ENCODE assay signal across 8 cellular contexts in the genomic region with DNA sequence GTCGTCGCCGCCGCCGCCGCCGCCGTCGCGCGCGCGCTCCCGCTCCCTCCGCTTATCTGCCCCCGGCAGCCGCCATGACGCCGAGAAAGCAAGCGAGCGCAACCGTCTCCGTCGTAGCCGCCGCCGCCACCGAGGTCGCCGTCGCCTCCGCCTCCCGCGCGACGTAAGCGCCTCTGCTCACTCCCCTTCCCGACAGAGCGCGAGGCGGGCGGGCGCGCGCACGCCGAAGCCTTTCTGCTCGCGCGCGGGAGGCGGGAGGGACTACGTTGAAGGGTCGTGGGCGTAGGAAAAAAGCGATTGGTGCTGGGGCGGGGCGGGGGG. TPM values are rescaled to one million over a fixed set of nuclear protein-coding genes. Genes with fewer than 3 reads are reported as not detected.
DNase-seq lines count a peak whose midpoint lies in the region; ATAC-seq, FAIRE-seq and TF ChIP-seq lines count a peak whose summit lies in the region.

TSS of gene CHD1 (minus strand) at position 206 of the 321 bp plus-strand sequence. CDS start 2,621 bp downstream, outside the sequence.

- H4K8ac ChIP-seq in IMR-90 (ENCODE audit: low read depth in 2 of 2, low read length in 2 of 2): peak within 1 kb of the TSS; percentile 74 to 96

- intact Hi-C loops in IMR-90 (cut with micrococcal nuclease): no loop called here
- intact Hi-C loops in endothelial cell of umbilical vein (cut with micrococcal nuclease): loop anchor here (1.0 to 2.0 kb wide), 4 partner anchors 92 to 155 kb away; partner anchors contain the start of gene RGMB

- H3K18ac ChIP-seq in IMR-90 (ENCODE audit: low read depth, low read length): peak within 1 kb of the TSS; percentile 88

- TF ChIP-seq CTCF in IMR-90 (conservative IDR thresholded peaks at IDR 0.05; ENCODE audit: low read depth, low read length): no peak
- no peak for TF ChIP-seq CTCF in OCI-LY3 (IDR thresholded peaks at IDR 0.05; ENCODE audit: low read depth, low read length)
- TF ChIP-seq CTCF in endothelial cell of umbilical vein (IDR thresholded peaks at IDR 0.05; ENCODE audit: extremely low read depth in 1 of 2, insufficient read depth in 1 of 2, low read depth in 1 of 2, low read length in 2 of 2): no peak

- CTCF ChIA-PET in IMR-90 (lab: Yijun Ruan, JAX) (interaction anchor here (0.6 kb wide), 1 partner anchor 296 kb away, joined by 4 read pairs; no protein-coding TSS in a partner anchor), endothelial cell of umbilical vein (lab: Charles Lee) (interaction anchor here (1.1 to 1.5 kb wide), 3 partner anchors 23 to 132 kb away, joined by 3 to 4 read pairs (median 3); no protein-coding TSS in a partner anchor)

- TF ChIP-seq RAD21 in IMR-90 (IDR thresholded peaks at IDR 0.05; ENCODE audit: low read length): no peak

- peak within 1 kb of the TSS; percentile 85 for H3K4me2 ChIP-seq in IMR-90 (ENCODE audit: low read depth, low read length)
- peak within 1 kb of the TSS; percentile 90 for H3K4me2 ChIP-seq in OCI-LY3 (ENCODE audit: low read length)
- peak within 1 kb of the TSS; percentile 90 for H3K4me2 ChIP-seq in endothelial cell of umbilical vein (ENCODE audit: insufficient read depth, low read length)

- peak within 1 kb of the TSS; percentile 89 for H2AK5ac ChIP-seq in IMR-90 (ENCODE audit: low read depth, low read length)

- H3K27me3 ChIP-seq in IMR-90 (ENCODE audit: control insufficient read depth, insufficient read depth, low read length) (no peaks in the 10 kb centered on the region), OCI-LY3 (ENCODE audit: low read depth, low read length) (no peaks in the 10 kb centered on the region), endothelial cell of umbilical vein (ENCODE audit: control insufficient read depth in 2 of 2, insufficient read depth in 2 of 2, low read length in 2 of 2) (no peaks in the 10 kb centered on the region)

- H3K9ac ChIP-seq in IMR-90 (ENCODE audit: low read depth, low read length): peak within 1 kb of the TSS; percentile 97
- peak within 1 kb of the TSS; percentile 93 for H3K9ac ChIP-seq in OCI-LY3 (ENCODE audit: low read length)
- H3K9ac ChIP-seq in endothelial cell of umbilical vein (replicated peaks; ENCODE audit: extremely low read depth, insufficient read depth, low read length): peak within 1 kb of the TSS; percentile 99

- peak within 1 kb of the TSS; percentile 83 for H4K5ac ChIP-seq in IMR-90 (ENCODE audit: low read depth, low read length)

- peak within 1 kb of the TSS; percentile 98 for H3K27ac ChIP-seq in IMR-90 (ENCODE audit: insufficient read depth, low read length)
- peak within 1 kb of the TSS; percentile 92 for H3K27ac ChIP-seq in OCI-LY3 (ENCODE audit: low read length)
- H3K27ac ChIP-seq in endothelial cell of umbilical vein (ENCODE audit: insufficient read depth, low read depth, low read length): peak within 1 kb of the TSS; percentile 95

- peaks cover 3% of the 10 kb centered on the region; the same call in 1 of the 2 replicates for H3K36me3 ChIP-seq in IMR-90 (ENCODE audit: control insufficient read depth, insufficient read depth, low read length)
- H3K36me3 ChIP-seq in OCI-LY3 (replicated peaks; ENCODE audit: low read depth, low read length): peaks cover 12% of the 10 kb centered on the region
- peaks cover 3 to 5% of the 10 kb centered on the region in 2 experiments for H3K36me3 ChIP-seq in endothelial cell of umbilical vein (ENCODE audit: control insufficient read depth in 2 of 2, extremely low read depth in 1 of 2, insufficient read depth in 2 of 2, low read length in 2 of 2)

- dilution Hi-C loops in IMR-90 (cut with HindIII; ENCODE audit: low sequenced_read_pairs, unreplicated experiment) (no loop called here), endothelial cell of umbilical vein (cut with MboI; ENCODE audit: extremely low pct_ligation_motif_present, low sequenced_read_pairs) (no loop called here)

- peak within 1 kb of the TSS; percentile 95 for H3K14ac ChIP-seq in IMR-90 (replicated peaks; ENCODE audit: low read depth, low read length)

- DNase-seq in DMS 273 treated with DMSO at 0.1 percent for 48 hours (lab: John Stamatoyannopoulos, UW): peak; percentile 84
- DNase-seq in IMR-90: peak; percentile 94
- DNase-seq in activated T-cell treated with anti-CD3 and anti-CD28 coated beads for 24 hours (ENCODE audit: low read depth): peak; percentile 93
- no peak for DNase-seq in endothelial cell of umbilical vein (ENCODE audit: low read depth, low spot score)
- DNase-seq in mucosa of gallbladder (ENCODE audit: low spot score): peak; percentile 96
- DNase-seq in stimulated activated CD8-positive, alpha-beta memory T cell treated with anti-CD3 and anti-CD28 coated beads, Interleukin-4, amount 100 ng/mL, for 24 hours (ENCODE audit: low read depth): peak; percentile 90

- in situ Hi-C loops in IMR-90 (cut with MboI; ENCODE audit: low sequenced_read_pairs): no loop called here

- peak within 1 kb of the TSS; percentile 54; the same call in 1 of the 2 replicates for H2BK120ac ChIP-seq in IMR-90 (ENCODE audit: low read depth, low read length)

- TF ChIP-seq POLR2A in IMR-90 (IDR thresholded peaks at IDR 0.05; ENCODE audit: low read depth, low read length): peak; percentile 33; the same call in 1 of the 2 replicates
- TF ChIP-seq POLR2A in endothelial cell of umbilical vein (IDR thresholded peaks at IDR 0.05; ENCODE audit: low read depth, low read length): no peak

- BruUV-seq in IMR-90 (replicated peaks; lab: Mats Ljungman, UMichigan) (no TSS peak), endothelial cell of umbilical vein (replicated peaks; lab: Mats Ljungman, UMichigan) (no TSS peak)

- H3K4me1 ChIP-seq in IMR-90 (ENCODE audit: control insufficient read depth, insufficient read depth, low read length): no peaks in the 10 kb centered on the region
- peaks cover 27% of the 10 kb centered on the region for H3K4me1 ChIP-seq in OCI-LY3 (ENCODE audit: low read length)
- H3K4me1 ChIP-seq in endothelial cell of umbilical vein (ENCODE audit: control insufficient read depth, extremely low read depth, insufficient read depth, low read length): peaks cover 18% of the 10 kb centered on the region

- POLR2A ChIA-PET in IMR-90 (lab: Charles Lee; ENCODE audit: unreplicated experiment): no interaction called here
- POLR2A ChIA-PET in endothelial cell of umbilical vein (lab: Charles Lee): interaction anchor here (0.8 to 1.1 kb wide), 3 partner anchors 10 to 16 kb away, joined by 3 to 4 read pairs (median 3); no protein-coding TSS in a partner anchor

- H2BK5ac ChIP-seq in IMR-90 (ENCODE audit: low read depth, low read length, poor library complexity, severe bottlenecking): peak within 1 kb of the TSS; percentile 94

- H3K9me3 ChIP-seq in IMR-90 (ENCODE audit: control insufficient read depth, insufficient read depth, low read length): no peaks in the 10 kb centered on the region
- no peaks in the 10 kb centered on the region for H3K9me3 ChIP-seq in OCI-LY3 (ENCODE audit: insufficient read depth, low read length)
- no peaks in the 10 kb centered on the region for H3K9me3 ChIP-seq in endothelial cell of umbilical vein (replicated peaks; ENCODE audit: control insufficient read depth, insufficient read depth, low read length)

- no peak within 1 kb of the TSS; the same call in 2 of the 3 replicates for H2BK15ac ChIP-seq in IMR-90 (ENCODE audit: low read depth, low read length)

- H3K23ac ChIP-seq in IMR-90 (ENCODE audit: low read depth, low read length): peak within 1 kb of the TSS; percentile 82

- 0% methylated on average over 25 of the region's 58 CpGs; no CpG with 5 or more reads in 1 of the 2 experiments for WGBS in IMR-90 (ENCODE audit: extremely low coverage in 2 of 2, insufficient read length in 1 of 2), 2 experiments

- H2AFZ ChIP-seq in IMR-90 (replicated peaks; ENCODE audit: low read length, poor library complexity) (peak within 1 kb of the TSS; percentile 99), OCI-LY3 (ENCODE audit: low read depth, low read length) (no peak within 1 kb of the TSS), endothelial cell of umbilical vein (ENCODE audit: low read depth, low read length) (peak within 1 kb of the TSS; percentile 90)

- H2BK20ac ChIP-seq in IMR-90 (ENCODE audit: low read depth, low read length): no peak within 1 kb of the TSS; the same call in 1 of the 2 replicates

- peak; percentile 85 for FAIRE-seq in endothelial cell of umbilical vein (lab: Jason Lieb, UNC)

- peak within 1 kb of the TSS; percentile 79 for H4K91ac ChIP-seq in IMR-90 (ENCODE audit: insufficient read depth, low read depth, low read length)

- ATAC-seq in GM21526 (IDR thresholded peaks at IDR 0.05; ENCODE audit: low FRiP score, unreplicated experiment) (peak; percentile 52), IMR-90 (ENCODE audit: low read depth) (peak; percentile 80)

- H3K56ac ChIP-seq in IMR-90 (ENCODE audit: extremely low read depth, insufficient read depth, low read length): peak within 1 kb of the TSS; percentile 75

- H3K79me1 ChIP-seq in IMR-90 (ENCODE audit: low read depth in 1 of 2, low read length in 2 of 2): peaks cover 2 to 17% of the 10 kb centered on the region in 2 experiments; a peak in 2 of 4 replicates

- peak within 1 kb of the TSS; percentile 93 for H3K4ac ChIP-seq in IMR-90 (ENCODE audit: low read depth, low read length)

- H3K79me2 ChIP-seq in OCI-LY3 (ENCODE audit: low read length) (peaks cover 69% of the 10 kb centered on the region), endothelial cell of umbilical vein (ENCODE audit: control insufficient read depth, insufficient read depth, low read length) (peaks cover 51% of the 10 kb centered on the region)

- H4K20me1 ChIP-seq in IMR-90 (ENCODE audit: insufficient read depth, low read length) (peaks cover 26% of the 10 kb centered on the region), OCI-LY3 (ENCODE audit: insufficient read depth, low read length) (peaks cover 24% of the 10 kb centered on the region), endothelial cell of umbilical vein (replicated peaks; ENCODE audit: control insufficient read depth, extremely low read depth, insufficient read depth, low read length) (peaks cover 2% of the 10 kb centered on the region)

- no peaks in the 10 kb centered on the region for H3K9me1 ChIP-seq in IMR-90 (ENCODE audit: insufficient read depth, low read length)
- no peaks in the 10 kb centered on the region for H3K9me1 ChIP-seq in endothelial cell of umbilical vein (replicated peaks; ENCODE audit: control insufficient read depth, extremely low read depth, insufficient read depth, low read length)

- H3K4me3 ChIP-seq in IMR-90 (ENCODE audit: insufficient read depth, low read depth, low read length) (peak within 1 kb of the TSS; percentile 81), OCI-LY3 (ENCODE audit: low read length) (peak within 1 kb of the TSS; percentile 95), endothelial cell of umbilical vein (replicated peaks in 1 of 3; ENCODE audit: insufficient read depth in 1 of 3, low read depth in 1 of 3, low read length in 3 of 3) (peak within 1 kb of the TSS; percentile 63 to 86 (median 81))

- H2AK9ac ChIP-seq in IMR-90 (replicated peaks; ENCODE audit: low read depth, low read length, poor library complexity): peak within 1 kb of the TSS; percentile 99

RNA-seq across cellular contexts. Expression of gene CHD1, which starts in this region (rescaled TPM):
- total RNA-seq in IMR-90 (2012; rRNA removed) (33.7 and 61.7 TPM in 2 replicates), endothelial cell of umbilical vein (44.3 and 48.9 TPM in 2 replicates), mucosa of gallbladder (26.5 TPM)
- polyA plus RNA-seq in IMR-90 (2012; rRNA removed) (12.3 and 12.8 TPM in 2 replicates), endothelial cell of umbilical vein (12.0 and 16.2 TPM in 2 replicates)
- polyA plus RNA-seq in IMR-90 (2012; cell fraction: cytosol; rRNA removed): 0.67 and 1.3 TPM in 2 replicates
- 4.8 and 51.8 TPM in 2 replicates for polyA plus RNA-seq in IMR-90 (2012; cell fraction: nucleus; rRNA removed; ENCODE audit: low replicate concordance)
- polyA plus RNA-seq in endothelial cell of umbilical vein (2011; cell fraction: cytosol; rRNA removed): 17.4 and 18.3 TPM in 2 replicates
- polyA plus RNA-seq in endothelial cell of umbilical vein (2011; cell fraction: nucleus; rRNA removed): 95.4 and 102 TPM in 2 replicates
- polyA plus RNA-seq in endothelial cell of umbilical vein (2012): 23.1 and 28.5 TPM in 2 replicates
- polyA minus RNA-seq in endothelial cell of umbilical vein: 30.7 and 33.0 TPM in 2 replicates
- polyA minus RNA-seq in endothelial cell of umbilical vein (2011; cell fraction: cytosol; rRNA and poly(A)+ RNA removed): 27.8 TPM
- polyA minus RNA-seq in endothelial cell of umbilical vein (2011; cell fraction: nucleus; rRNA and poly(A)+ RNA removed): 78.7 and 123 TPM in 2 replicates
